ENCODE assay signal across 10 cellular contexts in the genomic region with DNA sequence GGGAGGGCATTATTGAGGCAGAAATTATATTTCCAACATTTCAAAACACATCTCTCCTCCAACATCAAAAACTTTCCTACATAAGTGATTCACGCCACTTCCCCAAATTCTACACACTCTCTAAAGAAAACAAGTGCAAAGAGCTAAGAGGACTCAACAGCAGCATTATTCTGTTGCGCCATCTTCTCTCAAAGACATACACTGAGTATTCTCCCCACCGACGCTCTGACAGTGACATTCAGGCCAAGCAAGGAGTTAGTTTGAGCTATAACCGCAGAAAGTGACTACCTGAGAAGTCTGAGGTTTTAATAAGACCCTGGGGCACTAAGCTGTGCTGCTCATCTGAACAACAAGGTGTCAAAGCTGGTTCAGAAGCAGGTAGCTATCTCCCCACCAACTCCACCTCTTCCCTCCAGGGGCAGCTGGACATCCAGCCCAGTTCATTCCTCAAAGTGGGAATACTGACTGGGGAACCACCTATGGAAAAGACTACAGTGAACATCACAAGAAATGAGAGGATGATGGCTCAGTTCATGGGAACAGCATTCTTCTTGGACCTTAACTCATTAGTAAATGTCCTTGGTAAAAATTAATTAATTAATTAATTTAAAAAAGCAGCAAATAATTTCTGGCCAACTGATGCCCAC.
DNase-seq lines count a peak whose midpoint lies in the region; ATAC-seq, FAIRE-seq and TF ChIP-seq lines count a peak whose summit lies in the region.
"Had no signal": no experiment of that assay in that cellular context is flagged by ENCODE, and none has a peak within 500 bp of the region (broad histone marks: within the 10 kb centered on the region; RNA-seq: fewer than 3 reads in every experiment).

No MANE protein-coding gene starts in this region.

- TF ChIP-seq RAD21 in GM12878 (IDR thresholded peaks at IDR 0.05; ENCODE audit: insufficient read depth, low read depth, low read length): peak; percentile 15; the same call in 1 of the 2 replicates

- H3K14ac ChIP-seq in mesenchymal stem cell (ENCODE audit: low read length in 2 of 2): no peak overlapping the region

- H2AK5ac ChIP-seq in mesenchymal stem cell (ENCODE audit: low read length, severe bottlenecking): no peak overlapping the region

- WGBS in GM12878 (ENCODE audit: insufficient coverage, insufficient replicate concordance, low lambda C conversion rate, missing lambda C conversion rate): 0% methylated on average over 5 of the region's 5 CpGs
- 99% methylated on average over 5 of the region's 5 CpGs for WGBS in mesenchymal stem cell

- H3K9ac ChIP-seq in GM12878 (ENCODE audit: control insufficient read depth, insufficient read depth, low read length) (peak overlapping the region; percentile 66), mesenchymal stem cell (ENCODE audit: low read length) (no peak overlapping the region)

- H2BK12ac ChIP-seq in mesenchymal stem cell (ENCODE audit: low read length in 2 of 2): no peak overlapping the region

- H3K79me2 ChIP-seq in GM12878 (ENCODE audit: control insufficient read depth, insufficient read depth, low read length): peaks cover 42% of the 10 kb centered on the region

- no peak overlapping the region for H2BK120ac ChIP-seq in mesenchymal stem cell (ENCODE audit: low read depth, low read length)

- H3K4ac ChIP-seq in mesenchymal stem cell (ENCODE audit: low read depth in 1 of 2, low read length in 2 of 2): no peak overlapping the region

- peak in 1 of 2 experiments; percentile 30; a peak in 1 of 4 replicates for TF ChIP-seq EP300 in GM12878 (IDR thresholded peaks at IDR 0.05; ENCODE audit: borderline replicate concordance in 1 of 2, control insufficient read depth in 1 of 2, low read depth in 2 of 2, low read length in 2 of 2)

- no peak overlapping the region for H3K23ac ChIP-seq in mesenchymal stem cell (ENCODE audit: low read length in 2 of 2)

- H3K36me3 ChIP-seq in GM12878 (ENCODE audit: control insufficient read depth in 2 of 2, insufficient read depth in 2 of 2, low read length in 1 of 2): peaks cover 10 to 46% of the 10 kb centered on the region in 2 experiments
- H3K36me3 ChIP-seq in uterus: no peaks in the 10 kb centered on the region
- peaks cover 6 to 90% of the 10 kb centered on the region in 2 experiments for H3K36me3 ChIP-seq in mesenchymal stem cell (ENCODE audit: control insufficient read depth in 1 of 2, insufficient read depth in 2 of 2, low read depth in 1 of 2, low read length in 2 of 2)

- H4K20me1 ChIP-seq in GM12878 (ENCODE audit: control insufficient read depth, insufficient read depth): no peaks in the 10 kb centered on the region

- H2AFZ ChIP-seq in GM12878 (ENCODE audit: control insufficient read depth, low read depth, low read length) (peak overlapping the region; percentile 19; the same call in 1 of the 2 replicates), mesenchymal stem cell (ENCODE audit: low read depth, low read length) (no peak overlapping the region)

- no peak overlapping the region for H4K91ac ChIP-seq in mesenchymal stem cell (ENCODE audit: low read length)

- peaks cover 2% of the 10 kb centered on the region for H3K79me1 ChIP-seq in mesenchymal stem cell (replicated peaks; ENCODE audit: low read length, poor library complexity, severe bottlenecking)

- TF ChIP-seq CTCF in GM12878 (IDR thresholded peaks at IDR 0.05 in 2 of 3, conservative IDR thresholded peaks at IDR 0.05 in 1 of 3; ENCODE audit: control insufficient read depth in 2 of 3, extremely low read depth in 1 of 3, insufficient read depth in 1 of 3, low read depth in 3 of 3, low read length in 3 of 3) (no peak), uterus (IDR thresholded peaks at IDR 0.05) (no peak)

- ATAC-seq in GM18520 (IDR thresholded peaks at IDR 0.05; ENCODE audit: unreplicated experiment) (peak; percentile 29), GM21576 (IDR thresholded peaks at IDR 0.05; ENCODE audit: unreplicated experiment) (peak; percentile 59), HG03432 (IDR thresholded peaks at IDR 0.05; ENCODE audit: unreplicated experiment) (peak; percentile 44), GM12878 (peak; percentile 81)
- ATAC-seq: HCT116 had no signal

- TF ChIP-seq POLR2A in GM12878 (IDR thresholded peaks at IDR 0.05; ENCODE audit: low read depth, low read length) (no peak), uterus (IDR thresholded peaks at IDR 0.05) (no peak)

- H3K4me1 ChIP-seq in GM12878 (ENCODE audit: control insufficient read depth, insufficient read depth, low read length): peaks cover 61% of the 10 kb centered on the region
- peaks cover 0 to 11% of the 10 kb centered on the region in 2 donors for H3K4me1 ChIP-seq in uterus
- H3K4me1 ChIP-seq in mesenchymal stem cell (ENCODE audit: control insufficient read depth, insufficient read depth, low read depth, low read length): peaks cover 2% of the 10 kb centered on the region

- no TSS peak for BruUV-seq in GM12878 (replicated peaks; lab: Mats Ljungman, UMichigan)

- H3K4me3 ChIP-seq in GM12878 (peak overlapping the region; percentile 51; the same call in 1 of the 2 replicates), uterus (no peak overlapping the region), mesenchymal stem cell (ENCODE audit: insufficient read depth in 1 of 2, low read depth in 1 of 2, low read length in 2 of 2) (no peak overlapping the region)

- intact Hi-C loops in GM12878 (cut with micrococcal nuclease; ENCODE audit: unreplicated experiment) (loop anchor here (1.0 to 2.0 kb wide), 3 partner anchors 19 to 200 kb away; no protein-coding TSS in a partner anchor), uterus (cut with DNase I; ENCODE audit: low total_unique reads) (no loop called here)

- no peak overlapping the region for H4K8ac ChIP-seq in mesenchymal stem cell (ENCODE audit: low read length)

- H3K4me2 ChIP-seq in GM12878 (ENCODE audit: control insufficient read depth, insufficient read depth) (peak overlapping the region; percentile 86), mesenchymal stem cell (ENCODE audit: low read length, poor library complexity, severe bottlenecking) (no peak overlapping the region)

- CTCF ChIA-PET in GM12878 (lab: Yijun Ruan, JAX): interaction anchor here (0.7 to 6.2 kb wide), 19 partner anchors 10 to 1301 kb away, joined by 3 to 75 read pairs (median 8); no protein-coding TSS in a partner anchor

- no peaks in the 10 kb centered on the region for H3K27me3 ChIP-seq in GM12878 (replicated peaks in 1 of 2; ENCODE audit: control insufficient read depth in 2 of 2, insufficient read depth in 2 of 2, low read length in 1 of 2)
- no peaks in the 10 kb centered on the region for H3K27me3 ChIP-seq in uterus
- H3K27me3 ChIP-seq in mesenchymal stem cell (ENCODE audit: control insufficient read depth in 1 of 2, insufficient read depth in 1 of 2, low read length in 2 of 2): no peaks in the 10 kb centered on the region

- peak; percentile 78 for FAIRE-seq in GM12878 (lab: Jason Lieb, UNC)

- no peak overlapping the region for H2BK15ac ChIP-seq in mesenchymal stem cell (ENCODE audit: low read depth, poor library complexity, severe bottlenecking)

- in situ Hi-C loops in GM12878 (cut with MboI): no loop called here

- RAD21 ChIA-PET in GM12878 (lab: Charles Lee; ENCODE audit: unreplicated experiment): interaction anchor here (0.7 to 6.7 kb wide), 20 partner anchors 9 to 200 kb away, joined by 3 to 93 read pairs (median 14); no protein-coding TSS in a partner anchor

- no peak overlapping the region for H3K18ac ChIP-seq in mesenchymal stem cell (ENCODE audit: low read depth in 1 of 2, low read length in 2 of 2)

- H3K9me3 ChIP-seq in GM12878 (replicated peaks; ENCODE audit: control insufficient read depth, insufficient read depth, low read length) (no peaks in the 10 kb centered on the region), uterus (no peaks in the 10 kb centered on the region), mesenchymal stem cell (ENCODE audit: control insufficient read depth, low read length) (no peaks in the 10 kb centered on the region)

- POLR2A ChIA-PET in GM12878 (lab: Charles Lee): interaction anchor here (0.8 to 5.3 kb wide), 13 partner anchors 8 to 55 kb away, joined by 3 to 70 read pairs (median 11); no protein-coding TSS in a partner anchor

- H2BK5ac ChIP-seq in mesenchymal stem cell (ENCODE audit: low read depth, low read length, poor library complexity, severe bottlenecking): no peak overlapping the region

- SMC1A ChIA-PET in GM12878 (lab: Charles Lee; ENCODE audit: uncharacterized antibody, unreplicated experiment): interaction anchor here (0.7 to 8.4 kb wide), 22 partner anchors 9 to 1371 kb away, joined by 3 to 177 read pairs (median 8); no protein-coding TSS in a partner anchor

- DNase-seq in GM12878 (ENCODE audit: low read depth, low spot score): peak; percentile 62
- DNase-seq in HK-2 (ENCODE audit: unreplicated experiment): no peak
- no peak for DNase-seq in NCI-H774 (lab: John Stamatoyannopoulos, UW)
- DNase-seq in uterus: no peak
- no peak for DNase-seq in mesenchymal stem cell
- DNase-seq: NCI-H1694 had no signal

- H3K27ac ChIP-seq in GM12878 (ENCODE audit: control insufficient read depth, insufficient read depth) (peak overlapping the region; percentile 93), uterus (no peak overlapping the region), mesenchymal stem cell (ENCODE audit: low read length, poor library complexity, severe bottlenecking) (no peak overlapping the region)

TF ChIP-seq in GM12878, 131 proteins besides CTCF, POLR2A, EP300 and RAD21 (continues in another document):
- no peak for TF ChIP-seq DPF2 (IDR thresholded peaks at IDR 0.05)
- no peak for TF ChIP-seq MYC (IDR thresholded peaks at IDR 0.05; ENCODE audit: insufficient read depth, insufficient read length, insufficient replicate concordance, low read length, severe bottlenecking)
- no peak for TF ChIP-seq ZNF274 (IDR thresholded peaks at IDR 0.05; ENCODE audit: insufficient read depth, insufficient read length)
- TF ChIP-seq STAT1 (conservative IDR thresholded peaks at IDR 0.05): no peak
- no peak for TF ChIP-seq GABPA (IDR thresholded peaks at IDR 0.05; ENCODE audit: low read depth)
- TF ChIP-seq IKZF1 (conservative IDR thresholded peaks at IDR 0.05): peak; percentile 92

Comparison
In these comparisons a context has a peak if more than half of its experiments do, and no peak if none do; other contexts are left out.
1. ATAC-seq: peak in every context shown above with its lines; median percentile 81 in GM12878; 59 in GM21576; 44 in HG03432; 29 in GM18520.